In the genomic region with DNA sequence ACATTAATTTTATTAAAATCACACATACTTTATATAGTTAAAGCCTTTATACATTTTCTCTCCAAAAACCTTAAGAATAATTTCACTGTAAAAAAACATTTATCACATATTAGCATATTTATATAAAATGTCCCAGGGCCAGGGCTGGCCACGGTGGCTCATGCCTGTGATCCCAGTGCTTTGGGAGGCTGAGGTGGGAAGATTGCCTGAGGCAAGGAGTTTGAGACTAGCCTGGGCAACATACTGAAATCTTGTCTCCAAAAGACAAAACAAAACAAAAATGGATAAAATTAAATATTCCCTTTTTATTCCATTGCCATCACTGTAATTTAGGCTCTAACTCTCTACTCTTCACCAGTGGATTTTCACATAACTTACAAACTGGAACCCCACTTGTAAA, we compare ENCODE assay signal across 1 cellular context.
TF ChIP-seq lines count a peak whose summit lies in the region.

No MANE protein-coding gene starts in this region.

TF ChIP-seq in SK-N-SH, 30 proteins besides CTCF, POLR2A, EP300 and RAD21:
- no peak for TF ChIP-seq SIN3A (IDR thresholded peaks at IDR 0.05; ENCODE audit: borderline replicate concordance, low read depth, low read length)
- no peak for TF ChIP-seq POLR2AphosphoS5 (IDR thresholded peaks at IDR 0.05; ENCODE audit: low read depth, low read length)
- TF ChIP-seq CHD2 (IDR thresholded peaks at IDR 0.05; ENCODE audit: low read length, partially characterized antibody) = no peak
- no peak for TF ChIP-seq MEF2A (IDR thresholded peaks at IDR 0.05; ENCODE audit: borderline replicate concordance, low read depth)
